In the genomic region with DNA sequence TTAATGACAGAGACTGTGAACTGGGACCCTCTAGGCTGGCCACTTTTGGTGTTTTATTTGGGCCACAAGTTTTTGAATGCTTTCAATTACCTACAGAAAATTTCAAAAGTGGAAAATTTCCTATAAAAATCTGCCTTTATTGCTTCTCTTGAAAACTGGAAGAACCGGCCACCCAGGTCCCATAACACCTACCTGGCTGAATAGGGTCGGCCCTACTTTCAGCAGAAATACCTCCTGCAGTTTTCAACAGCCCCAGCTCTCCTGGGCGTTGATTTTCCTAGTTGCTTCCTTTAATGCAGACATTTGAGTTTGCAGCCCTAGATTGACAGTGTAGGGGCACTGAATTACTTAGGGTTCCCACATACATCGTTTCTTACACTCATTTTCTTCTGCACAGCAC, we compare ENCODE assay signal across 9 cellular contexts. TPM values are rescaled to one million over a fixed set of nuclear protein-coding genes. Genes with fewer than 3 reads are reported as not detected.
A peak's percentile ranks its signal among the peaks of the same experiment; 100 is the strongest.
DNase-seq lines count a peak whose midpoint lies in the region; ATAC-seq and TF ChIP-seq lines count a peak whose summit lies in the region.
"Had no signal": no experiment of that assay in that cellular context is flagged by ENCODE, and none has a peak within 500 bp of the region (broad histone marks: within the 10 kb centered on the region; RNA-seq: fewer than 3 reads in every experiment).

No MANE protein-coding gene starts in this region.

- H3K9me3 Mint-ChIP-seq in activated naive CD8-positive, alpha-beta T cell (ENCODE audit: low read depth), result no peaks in the 10 kb centered on the region

- DNase-seq in heart left ventricle, result no peak
- no peak for DNase-seq in right cardiac atrium
- DNase-seq in lower lobe of right lung, result no peak
- DNase-seq in tibial artery, result no peak
- DNase-seq in NAMALWA (ENCODE audit: low spot score), result no peak
- no peak for DNase-seq in GM10266 (ENCODE audit: extremely low spot score)

- H3K27ac ChIP-seq in heart left ventricle (no peak overlapping the region), right cardiac atrium (ENCODE audit: low read length) (no peak overlapping the region), lower lobe of right lung (no peak overlapping the region), tibial artery (peak overlapping the region in 1 of 2 donors; percentile 7)
- H3K27ac ChIP-seq: neutrophil had no signal

- H3K36me3 ChIP-seq in heart left ventricle (peaks cover 0 to 26% (median 17%) of the 10 kb centered on the region in 9 donors), lower lobe of right lung (peaks cover 8% of the 10 kb centered on the region), tibial artery (peaks cover 0 to 12% (median 0%) of the 10 kb centered on the region in 3 donors)
- H3K36me3 ChIP-seq: neutrophil had no signal

- peaks cover 0 to 18% (median 8%) of the 10 kb centered on the region in 12 donors for H3K4me1 ChIP-seq in heart left ventricle
- H3K4me1 ChIP-seq in right cardiac atrium (ENCODE audit: control insufficient read depth, insufficient read depth, low read length), result no peaks in the 10 kb centered on the region
- H3K4me1 ChIP-seq in lower lobe of right lung, result peaks cover 17% of the 10 kb centered on the region
- peaks cover 0 to 11% (median 5%) of the 10 kb centered on the region in 4 donors for H3K4me1 ChIP-seq in tibial artery

- TF ChIP-seq POLR2A in heart left ventricle (IDR thresholded peaks at IDR 0.05), result no peak

- H3K4me3 Mint-ChIP-seq in activated naive CD8-positive, alpha-beta T cell, result peak overlapping the region; percentile 99

- H3K36me3 Mint-ChIP-seq in activated naive CD8-positive, alpha-beta T cell, result peaks cover 7% of the 10 kb centered on the region

- no peaks in the 10 kb centered on the region for H3K9me3 ChIP-seq in heart left ventricle
- no peaks in the 10 kb centered on the region for H3K9me3 ChIP-seq in right cardiac atrium (ENCODE audit: control insufficient read depth, low read length)
- H3K9me3 ChIP-seq in lower lobe of right lung, result no peaks in the 10 kb centered on the region
- no peaks in the 10 kb centered on the region for H3K9me3 ChIP-seq in tibial artery
- H3K9me3 ChIP-seq: neutrophil had no signal

- intact Hi-C loops in heart left ventricle (cut with DNase I) (loop anchor here in 6 of 10 donors (5.0 to 10.0 kb wide), 4 partner anchors 140 to 1083 kb away; partner anchors contain the start of genes TOPBP1 (in 5 of the 6) and NPHP3 (in 3 of the 6)), right cardiac atrium (cut with DNase I) (no loop called here), lower lobe of right lung (cut with DNase I) (no loop called here), tibial artery (cut with DNase I; ENCODE audit: low total_unique reads) (loop anchor here (5.0 kb wide), 1 partner anchor 228 kb away; no protein-coding TSS in a partner anchor)

- TF ChIP-seq CTCF in heart left ventricle (IDR thresholded peaks at IDR 0.05) (no peak), lower lobe of right lung (IDR thresholded peaks at IDR 0.05) (no peak), tibial artery (IDR thresholded peaks at IDR 0.05) (no peak), GM10266 (IDR thresholded peaks at IDR 0.05; ENCODE audit: control insufficient read depth, insufficient read depth, low read depth, missing control alignments) (no peak)

- no peak for ATAC-seq in heart left ventricle
- no peak for ATAC-seq in right cardiac atrium
- ATAC-seq in lower lobe of right lung, result no peak
- ATAC-seq in HG03039 (IDR thresholded peaks at IDR 0.05; ENCODE audit: unreplicated experiment), result no peak

- peaks cover 0 to 6% (median 0%) of the 10 kb centered on the region in 9 donors for H3K27me3 ChIP-seq in heart left ventricle
- H3K27me3 ChIP-seq in right cardiac atrium (ENCODE audit: control insufficient read depth, insufficient read depth), result no peaks in the 10 kb centered on the region
- H3K27me3 ChIP-seq in lower lobe of right lung (ENCODE audit: low read depth), result no peaks in the 10 kb centered on the region
- H3K27me3 ChIP-seq in tibial artery, result no peaks in the 10 kb centered on the region

- peaks cover 37% of the 10 kb centered on the region for H3K4me1 Mint-ChIP-seq in activated naive CD8-positive, alpha-beta T cell (ENCODE audit: low read depth)

- WGBS in heart left ventricle, 4 donors, result 61 to 78% (median 73%) methylated on average over 4 of the region's 4 CpGs
- 76% methylated on average over 4 of the region's 4 CpGs for WGBS in right cardiac atrium

- H3K4me3 ChIP-seq in heart left ventricle (peak overlapping the region in 8 of 12 donors; percentile 68 to 95 (median 83)), right cardiac atrium (ENCODE audit: low read length) (no peak overlapping the region), lower lobe of right lung (peak overlapping the region; percentile 93), tibial artery (peak overlapping the region; percentile 81 to 91)

- H3K27ac Mint-ChIP-seq in activated naive CD8-positive, alpha-beta T cell, result peak overlapping the region; percentile 96

- no peaks in the 10 kb centered on the region for H3K27me3 Mint-ChIP-seq in activated naive CD8-positive, alpha-beta T cell

RNA-seq across cellular contexts. Expression of gene SRPRB, which starts 0.7 kb away (rescaled TPM):
- total RNA-seq in heart left ventricle (10 to 100 TPM; 13.7 to 35.9 (median 24.9) TPM), right cardiac atrium (10 to 100 TPM; 25.8 to 47.6 (median 33.6) TPM), lower lobe of right lung (43.3 TPM)
- polyA plus RNA-seq in heart left ventricle (10 to 100 TPM; 13.3 to 55.0 TPM), right cardiac atrium (16.2 TPM)

RNA-seq across cellular contexts. Expression of gene TF, which starts 58.7 kb away (rescaled TPM):
- total RNA-seq in heart left ventricle (10 to 100 TPM in 1 of 9 donors, 1 to 10 TPM in 6, under 1 TPM in 1, not detected in 1; 0.86 to 76.0 (median 2.4) TPM), right cardiac atrium (10 to 100 TPM in 1 of 4 donors, 1 to 10 TPM in 3; 2.1 to 10.7 (median 3.0) TPM), lower lobe of right lung (2.8 TPM)
- polyA plus RNA-seq in heart left ventricle (1 to 10 TPM; 1.9 to 3.8 TPM), right cardiac atrium (18.3 TPM)

Comparison
In these comparisons a context has a peak if more than half of its experiments do, and no peak if none do; other contexts are left out.
1. intact Hi-C loops: an anchor here in heart left ventricle (5.0 to 10.0 kb wide) and tibial artery (5.0 kb wide); none called in right cardiac atrium and lower lobe of right lung.